ENCODE assay signal across 8 cellular contexts in genomic region chr16:23952128-23953041, GRCh38.
DNase-seq lines count a peak whose midpoint lies in the region; ATAC-seq lines count a peak whose summit lies in the region.

No MANE protein-coding gene starts in this region.

- H3K4me1 Mint-ChIP-seq in CD4-positive, CD25-positive, alpha-beta regulatory T cell: peaks cover 33 to 92% (median 70%) of the 10 kb centered on the region in 4 donors
- peaks cover 61% of the 10 kb centered on the region for H3K4me1 Mint-ChIP-seq in activated naive CD8-positive, alpha-beta T cell treated with anti-CD3 and anti-CD28 coated beads, Interleukin-2, amount 10 ng/mL, durations not matched to agents 7 days and 5 days

- H3K4me3 ChIP-seq in CD4-positive, CD25-positive, alpha-beta regulatory T cell (ENCODE audit: low read depth, low read length): peak overlapping the region; percentile 31
- H3K4me3 ChIP-seq in mesodermal cell (ENCODE audit: extremely low read depth, insufficient read depth, low read length, poor library complexity, severe bottlenecking): peak overlapping the region; percentile 18

- POLR2A ChIA-PET in activated naive CD8-positive, alpha-beta T cell treated with anti-CD3 and anti-CD28 coated beads, Interleukin-2, amount 10 ng/mL, durations not matched to agents 7 days and 5 days (lab: Charles Lee): interaction anchor here (1.3 kb wide), 2 partner anchors 8 to 73 kb away, joined by 4 to 5 read pairs; no protein-coding TSS in a partner anchor

- no peaks in the 10 kb centered on the region for H3K36me3 ChIP-seq in CD4-positive, CD25-positive, alpha-beta regulatory T cell (ENCODE audit: control insufficient read depth, insufficient read depth, low read length)
- H3K36me3 ChIP-seq in mesodermal cell (ENCODE audit: control insufficient read depth, insufficient read depth, low read length): no peaks in the 10 kb centered on the region

- peak overlapping the region; percentile 41 for H3K27ac ChIP-seq in CD4-positive, CD25-positive, alpha-beta regulatory T cell (ENCODE audit: insufficient read depth, low read length, poor library complexity, severe bottlenecking)
- peak overlapping the region; percentile 97 for H3K27ac ChIP-seq in mesodermal cell (ENCODE audit: low read depth, low read length, severe bottlenecking)

- WGBS in mesodermal cell (ENCODE audit: insufficient coverage in 2 of 2), 2 experiments: 27 to 41% methylated on average over 7 to 11 of the region's 13 CpGs

- H3K9me3 Mint-ChIP-seq in CD4-positive, CD25-positive, alpha-beta regulatory T cell: peaks cover 0 to 2% (median 0%) of the 10 kb centered on the region in 7 donors
- H3K9me3 Mint-ChIP-seq in activated naive CD8-positive, alpha-beta T cell treated with anti-CD3 and anti-CD28 coated beads, Interleukin-2, amount 10 ng/mL, durations not matched to agents 7 days and 5 days: no peaks in the 10 kb centered on the region

- H3K36me3 Mint-ChIP-seq in CD4-positive, CD25-positive, alpha-beta regulatory T cell: peaks cover 5% of the 10 kb centered on the region
- H3K36me3 Mint-ChIP-seq in activated naive CD8-positive, alpha-beta T cell treated with anti-CD3 and anti-CD28 coated beads, Interleukin-2, amount 10 ng/mL, durations not matched to agents 7 days and 5 days: peaks cover 7% of the 10 kb centered on the region

- H3K9me3 ChIP-seq in CD4-positive, CD25-positive, alpha-beta regulatory T cell (ENCODE audit: control insufficient read depth in 2 of 2, low read length in 2 of 2): no peaks in the 10 kb centered on the region
- no peaks in the 10 kb centered on the region for H3K9me3 ChIP-seq in mesodermal cell (ENCODE audit: control insufficient read depth, low read length)

- peak; percentile 10 to 26 for ATAC-seq in CD4-positive, CD25-positive, alpha-beta regulatory T cell (ENCODE audit: low read depth in 2 of 2)
- ATAC-seq in activated naive CD8-positive, alpha-beta T cell treated with anti-CD3 and anti-CD28 coated beads, Interleukin-2, amount 10 ng/mL, durations not matched to agents 7 days and 5 days (ENCODE audit: low read depth): no peak
- ATAC-seq in HG03460 (IDR thresholded peaks at IDR 0.05; ENCODE audit: unreplicated experiment): no peak
- no peak for ATAC-seq in HG03025 (IDR thresholded peaks at IDR 0.05; ENCODE audit: low FRiP score, unreplicated experiment)
- ATAC-seq in HG03135 (IDR thresholded peaks at IDR 0.05; ENCODE audit: unreplicated experiment): no peak

- peak in 1 of 3 donors; percentile 20 for DNase-seq in CD4-positive, CD25-positive, alpha-beta regulatory T cell
- DNase-seq in NCI-H345 treated with DMSO at 0.1 percent for 48 hours (lab: John Stamatoyannopoulos, UW; ENCODE audit: unreplicated experiment) (peak; percentile 39), hepatic stellate cell (ENCODE audit: low spot score) (no peak)
- no peak for DNase-seq in activated naive CD8-positive, alpha-beta T cell treated with anti-CD3 and anti-CD28 coated beads, Interleukin-2, amount 10 ng/mL, durations not matched to agents 7 days and 5 days

- H3K4me3 Mint-ChIP-seq in CD4-positive, CD25-positive, alpha-beta regulatory T cell: peak overlapping the region in 3 of 4 donors; percentile 27 to 75 (median 58)
- H3K4me3 Mint-ChIP-seq in activated naive CD8-positive, alpha-beta T cell treated with anti-CD3 and anti-CD28 coated beads, Interleukin-2, amount 10 ng/mL, durations not matched to agents 7 days and 5 days: peak overlapping the region; percentile 59

- H3K27me3 Mint-ChIP-seq in CD4-positive, CD25-positive, alpha-beta regulatory T cell: no peaks in the 10 kb centered on the region
- H3K27me3 Mint-ChIP-seq in activated naive CD8-positive, alpha-beta T cell treated with anti-CD3 and anti-CD28 coated beads, Interleukin-2, amount 10 ng/mL, durations not matched to agents 7 days and 5 days: no peaks in the 10 kb centered on the region

- peak overlapping the region; percentile 80 to 96 (median 92) for H3K27ac Mint-ChIP-seq in CD4-positive, CD25-positive, alpha-beta regulatory T cell
- H3K27ac Mint-ChIP-seq in activated naive CD8-positive, alpha-beta T cell treated with anti-CD3 and anti-CD28 coated beads, Interleukin-2, amount 10 ng/mL, durations not matched to agents 7 days and 5 days: peak overlapping the region; percentile 93

- H3K4me1 ChIP-seq in CD4-positive, CD25-positive, alpha-beta regulatory T cell (ENCODE audit: control insufficient read depth, insufficient read depth, low read length, poor library complexity, severe bottlenecking): peaks cover 67% of the 10 kb centered on the region
- peaks cover 21% of the 10 kb centered on the region for H3K4me1 ChIP-seq in mesodermal cell (ENCODE audit: control insufficient read depth, insufficient read depth, low read length, poor library complexity, severe bottlenecking)

- H3K27me3 ChIP-seq in CD4-positive, CD25-positive, alpha-beta regulatory T cell (ENCODE audit: control insufficient read depth, insufficient read depth, low read length): no peaks in the 10 kb centered on the region

Comparison
In these comparisons a context has a peak if more than half of its experiments do, and no peak if none do; other contexts are left out.
1. ATAC-seq: peak in CD4-positive, CD25-positive, alpha-beta regulatory T cell (2 of 2); none in activated naive CD8-positive, alpha-beta T cell treated with anti-CD3 and anti-CD28 coated beads, Interleukin-2, amount 10 ng/mL, durations not matched to agents 7 days and 5 days (single experiment), HG03460 (single experiment), HG03025 (single experiment) and HG03135 (single experiment).